7 cellular contexts compared by ENCODE assay signal in genomic region chr7:125061083-125061745, GRCh38.
A peak's percentile ranks its signal among the peaks of the same experiment; 100 is the strongest.
DNase-seq lines count a peak whose midpoint lies in the region; ATAC-seq and TF ChIP-seq lines count a peak whose summit lies in the region.
"Not testable (repeated sequence)": the region's sequence is repeated elsewhere in the genome, so short reads cannot be mapped to it uniquely, and the experiment has no call there.

No MANE protein-coding gene starts in this region.

- DNase-seq in DMS 273 treated with DMSO at 0.1 percent for 48 hours (lab: John Stamatoyannopoulos, UW) (peak; percentile 17), NCI-H1092 treated with DMSO at 0.1 percent for 48 hours (lab: John Stamatoyannopoulos, UW) (peak; percentile 57), NCI-H69 (lab: John Stamatoyannopoulos, UW) (peak; percentile 67), astrocyte of the hippocampus (ENCODE audit: low read depth, low spot score) (peak; percentile 23), fibroblast of the aortic adventitia (ENCODE audit: low read depth) (peak; percentile 7)
- not testable (repeated sequence) for DNase-seq in RWPE2 (ENCODE audit: low spot score)

- H3K27ac Mint-ChIP-seq in nephron: peak overlapping the region; percentile 4 to 78 (median 65)

- not testable (repeated sequence) for H3K27me3 Mint-ChIP-seq in nephron (ENCODE audit: low read depth)

- H3K27ac ChIP-seq in RWPE2 (ENCODE audit: poor library complexity, severe bottlenecking): peak overlapping the region; percentile 51

- peak overlapping the region in 1 of 3 experiments; percentile 0 for H3K4me3 Mint-ChIP-seq in nephron

- H3K4me3 ChIP-seq in RWPE2 (ENCODE audit: severe bottlenecking); fibroblast of the aortic adventitia (ENCODE audit: low read depth, low read length): not testable (repeated sequence)

- not testable (repeated sequence) for H3K36me3 Mint-ChIP-seq in nephron (ENCODE audit: low read depth)

- H3K27me3 ChIP-seq in RWPE2 (ENCODE audit: insufficient read depth, poor library complexity, severe bottlenecking): not testable (repeated sequence)

- peak; percentile 59; the same call in 2 of the 3 replicates for ATAC-seq in RWPE2 (ENCODE audit: low read depth)

- peaks cover 20% of the 10 kb centered on the region for H3K4me1 ChIP-seq in RWPE2 (ENCODE audit: insufficient read depth, poor library complexity, severe bottlenecking)

- H3K36me3 ChIP-seq in RWPE2 (ENCODE audit: low read depth): not testable (repeated sequence)

- peaks cover 20% of the 10 kb centered on the region for H3K4me1 Mint-ChIP-seq in nephron

- not testable (repeated sequence) for H3K9me3 ChIP-seq in RWPE2 (ENCODE audit: severe bottlenecking)

- H3K9me3 Mint-ChIP-seq in nephron: not testable (repeated sequence)

- not testable (repeated sequence) for TF ChIP-seq CTCF in RWPE2 (IDR thresholded peaks at IDR 0.05; ENCODE audit: poor library complexity, severe bottlenecking); fibroblast of the aortic adventitia (IDR thresholded peaks at IDR 0.05; ENCODE audit: insufficient read depth, low read length); nephron (IDR thresholded peaks at IDR 0.05; ENCODE audit: unreplicated experiment in 3 of 3)
